Comparison of ENCODE assay signal across 8 cellular contexts in the genomic region with DNA sequence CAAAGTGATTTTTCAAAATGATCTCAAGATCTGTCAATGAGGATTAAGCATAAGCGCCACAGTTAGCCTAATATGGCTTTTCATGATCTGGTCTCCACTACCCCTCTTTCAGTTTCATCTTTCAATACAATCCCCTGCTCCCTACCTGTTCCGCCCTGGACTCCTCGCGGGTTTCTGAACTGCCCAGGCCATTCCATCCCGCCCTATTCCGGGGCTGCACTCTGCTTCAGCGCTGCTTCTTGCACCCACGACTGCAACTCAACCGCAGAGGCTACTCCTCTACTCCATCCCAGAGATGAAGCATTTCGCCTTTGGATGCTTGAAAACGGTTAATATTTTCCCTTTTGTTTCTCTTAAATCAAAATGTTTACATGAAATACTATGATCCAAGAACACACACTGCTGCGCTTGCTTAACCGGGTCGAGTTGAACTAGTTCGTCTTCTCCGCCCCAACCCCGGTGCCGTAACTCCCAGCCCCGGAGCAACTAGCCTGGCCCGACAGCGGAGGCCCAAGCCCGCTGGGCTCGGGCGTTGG. TPM values are rescaled to one million over a fixed set of nuclear protein-coding genes. Genes with fewer than 3 reads are reported as not detected.
A peak's percentile ranks its signal among the peaks of the same experiment; 100 is the strongest.
DNase-seq lines count a peak whose midpoint lies in the region; ATAC-seq and TF ChIP-seq lines count a peak whose summit lies in the region.

No MANE protein-coding gene starts in this region.

- H3K4me3 ChIP-seq in CD8-positive, alpha-beta T cell (ENCODE audit: low read depth, low read length) = peak overlapping the region; percentile 65
- peak overlapping the region; percentile 68 for H3K4me3 ChIP-seq in HL-60 (replicated peaks; ENCODE audit: insufficient read depth, low read length)
- H3K4me3 ChIP-seq in SU-DHL-6 (ENCODE audit: insufficient read depth, low read length, poor library complexity, severe bottlenecking) = peak overlapping the region; percentile 84

- POLR2A ChIA-PET in CD8-positive, alpha-beta T cell (lab: Charles Lee) = interaction anchor here (1.7 kb wide), 1 partner anchor 44 kb away, joined by 8 read pairs; no protein-coding TSS in a partner anchor

- H3K27ac Mint-ChIP-seq in CD8-positive, alpha-beta T cell = peak overlapping the region; percentile 97
- H3K27ac Mint-ChIP-seq in neural crest cell (ENCODE audit: unreplicated experiment) = peak overlapping the region; percentile 94

- no peak for DNase-seq in CD8-positive, alpha-beta T cell
- DNase-seq in HL-60 (ENCODE audit: low read depth in 1 of 2, low spot score in 1 of 2) (no peak), neural crest cell (ENCODE audit: low read depth, low spot score) (no peak), kidney glomerular epithelial cell (lab: John Stamatoyannopoulos, UW) (no peak)

- no peaks in the 10 kb centered on the region for H3K9me2 ChIP-seq in SU-DHL-6 (replicated peaks; ENCODE audit: insufficient read depth, low read length)

- H3K27me3 ChIP-seq in CD8-positive, alpha-beta T cell (ENCODE audit: insufficient read depth, low read length) = no peaks in the 10 kb centered on the region
- H3K27me3 ChIP-seq in HL-60 (ENCODE audit: insufficient read depth, poor library complexity, severe bottlenecking) = no peaks in the 10 kb centered on the region
- H3K27me3 ChIP-seq in SU-DHL-6 (ENCODE audit: low read length) = no peaks in the 10 kb centered on the region

- no peaks in the 10 kb centered on the region for H3K36me3 ChIP-seq in CD8-positive, alpha-beta T cell (ENCODE audit: insufficient read depth, low read length)
- peaks cover 7% of the 10 kb centered on the region; the same call in 1 of the 2 replicates for H3K36me3 ChIP-seq in SU-DHL-6 (ENCODE audit: low read length)

- peak overlapping the region; percentile 75 for H3K27ac ChIP-seq in CD8-positive, alpha-beta T cell (ENCODE audit: low read depth, low read length)
- H3K27ac ChIP-seq in HL-60 (replicated peaks) = peak overlapping the region; percentile 63
- peak overlapping the region; percentile 76 for H3K27ac ChIP-seq in SU-DHL-6 (ENCODE audit: low read depth, low read length)

- H4K20me1 ChIP-seq in SU-DHL-6 (ENCODE audit: low read depth, low read length) = peaks cover 21% of the 10 kb centered on the region; the same call in 1 of the 2 replicates

- peaks cover 45% of the 10 kb centered on the region for H3K79me2 ChIP-seq in SU-DHL-6 (ENCODE audit: insufficient read depth, low read length)

- H3K9me3 ChIP-seq in CD8-positive, alpha-beta T cell (ENCODE audit: low read length) = no peaks in the 10 kb centered on the region
- H3K9me3 ChIP-seq in SU-DHL-6 (ENCODE audit: insufficient read depth, low read length) = no peaks in the 10 kb centered on the region

- peaks cover 15% of the 10 kb centered on the region for H3K36me3 Mint-ChIP-seq in CD8-positive, alpha-beta T cell
- H3K36me3 Mint-ChIP-seq in neural crest cell (ENCODE audit: low read depth) = peaks cover 3% of the 10 kb centered on the region

- peak overlapping the region; percentile 94 for H3K4me3 Mint-ChIP-seq in CD8-positive, alpha-beta T cell
- peak overlapping the region; percentile 90 for H3K4me3 Mint-ChIP-seq in neural crest cell

- H3K9me3 Mint-ChIP-seq in CD8-positive, alpha-beta T cell = no peaks in the 10 kb centered on the region
- no peaks in the 10 kb centered on the region for H3K9me3 Mint-ChIP-seq in neural crest cell

- H3K4me1 ChIP-seq in CD8-positive, alpha-beta T cell (ENCODE audit: insufficient read depth, low read length) = peaks cover 43% of the 10 kb centered on the region

- H3K9ac ChIP-seq in SU-DHL-6 (ENCODE audit: low read length) = peak overlapping the region; percentile 91

- no peak for ATAC-seq in CD8-positive, alpha-beta T cell
- ATAC-seq in GM19438 (IDR thresholded peaks at IDR 0.05; ENCODE audit: low read depth, unreplicated experiment) (peak; percentile 28), esophagus mucosa (peak; percentile 22), GM19328 (IDR thresholded peaks at IDR 0.05; ENCODE audit: unreplicated experiment) (no peak)

- CTCF ChIA-PET in CD8-positive, alpha-beta T cell (lab: Charles Lee) = interaction anchor here (0.8 kb wide), 1 partner anchor 9 kb away, joined by 3 read pairs; no protein-coding TSS in a partner anchor

- peak overlapping the region; percentile 94 for H3K4me2 ChIP-seq in SU-DHL-6 (ENCODE audit: low read depth, low read length, poor library complexity, severe bottlenecking)

- H3K4me1 Mint-ChIP-seq in CD8-positive, alpha-beta T cell (ENCODE audit: low read depth) = peaks cover 67% of the 10 kb centered on the region
- peaks cover 45% of the 10 kb centered on the region for H3K4me1 Mint-ChIP-seq in neural crest cell

- H3K27me3 Mint-ChIP-seq in CD8-positive, alpha-beta T cell (ENCODE audit: low read depth) = no peaks in the 10 kb centered on the region
- no peaks in the 10 kb centered on the region for H3K27me3 Mint-ChIP-seq in neural crest cell (ENCODE audit: low read depth)

- intact Hi-C loops in CD8-positive, alpha-beta T cell (cut with DNase I, micrococcal nuclease) = loop anchor here (1.0 to 10.0 kb wide), 8 partner anchors 67 to 1951 kb away; partner anchors contain the start of genes OTULINL (in 2 of the 2), TRIO (in 2 of the 2) and RETREG1 (in 1 of the 2)

- peak overlapping the region; percentile 98 for H2AFZ ChIP-seq in SU-DHL-6 (ENCODE audit: low read depth, low read length, severe bottlenecking)

- peaks cover 15% of the 10 kb centered on the region for H3F3A ChIP-seq in SU-DHL-6 (ENCODE audit: insufficient read depth)

- TF ChIP-seq CTCF in CD8-positive, alpha-beta T cell (IDR thresholded peaks at IDR 0.05) = no peak
- TF ChIP-seq CTCF in HL-60 (IDR thresholded peaks at IDR 0.05; ENCODE audit: insufficient read depth, low read length) (no peak), SU-DHL-6 (IDR thresholded peaks at IDR 0.05; ENCODE audit: insufficient read depth, low read length, poor library complexity, severe bottlenecking) (no peak), neural crest cell (conservative IDR thresholded peaks at IDR 0.05) (no peak)

RNA-seq across cellular contexts. Expression of gene OTULIN, which starts 0.7 kb away (rescaled TPM):
- 100 to 1,000 TPM; 135 to 140 TPM for total RNA-seq in CD8-positive, alpha-beta T cell
- total RNA-seq in esophagus mucosa (26.1 TPM), neural crest cell (33.7 and 37.4 TPM in 2 replicates)

Comparison
In these comparisons a context has a peak if more than half of its experiments do, and no peak if none do; other contexts are left out.
1. ATAC-seq: peak in GM19438 (single experiment) and esophagus mucosa (single experiment); none in CD8-positive, alpha-beta T cell (single experiment) and GM19328 (single experiment).
2. Peak in every context shown above with its lines, with median percentiles within 50 percentile points of each other: H3K27ac ChIP-seq and H3K4me3 ChIP-seq.